Comparison of ENCODE assay signal across 1 cellular context in genomic region chr17:28729950-28730330, GRCh38.
TF ChIP-seq lines count a peak whose summit lies in the region.

No MANE protein-coding gene starts in this region.

TF ChIP-seq in HepG2, 621 proteins besides CTCF, POLR2A, EP300 and RAD21:
- no peak for TF ChIP-seq ELF3 (CRISPR knock-in tag; IDR thresholded peaks at IDR 0.05)
- no peak for TF ChIP-seq CREB3 (CRISPR knock-in tag; IDR thresholded peaks at IDR 0.05)
- TF ChIP-seq YEATS4 (CRISPR knock-in tag; IDR thresholded peaks at IDR 0.05; ENCODE audit: borderline replicate concordance) = no peak
- no peak for TF ChIP-seq ZNF430 (CRISPR knock-in tag; IDR thresholded peaks at IDR 0.05)
- TF ChIP-seq PBX3 (CRISPR knock-in tag; IDR thresholded peaks at IDR 0.05; ENCODE audit: borderline replicate concordance) = no peak
- no peak for TF ChIP-seq IRF1 (CRISPR knock-in tag; IDR thresholded peaks at IDR 0.05; ENCODE audit: low read depth)
